In genomic region chr20:57445774-57446173, GRCh38 we compare ENCODE assay signal across 14 cellular contexts.
"Had no signal": no experiment of that assay in that cellular context is flagged by ENCODE, and none has a peak within 500 bp of the region (broad histone marks: within the 10 kb centered on the region; RNA-seq: fewer than 3 reads in every experiment).

No MANE protein-coding gene starts in this region.

- H3K36me3 ChIP-seq: breast epithelium, lower lobe of right lung, suprapubic skin, upper lobe of left lung had no signal

- DNase-seq: activated CD4-positive, CD25-positive, alpha-beta regulatory T cell treated with anti-CD3 and anti-CD28 coated beads, Interleukin-2, amount 50 U/mL, for 72 hours; activated naive CD4-positive, alpha-beta T cell; activated naive CD8-positive, alpha-beta T cell treated with anti-CD3 and anti-CD28 coated beads, Interleukin-2, amount 10 ng/mL, durations not matched to agents 7 days and 5 days; anterior cingulate cortex; erythroblast; immature natural killer cell; lower lobe of right lung; stimulated activated CD4-positive, alpha-beta T cell treated with anti-CD3 and anti-CD28 coated beads, Interleukin-4, amount 100 ng/mL, for 4 hours; stimulated activated CD8-positive, alpha-beta memory T cell treated with anti-CD3 and anti-CD28 coated beads, Interleukin-4, amount 100 ng/mL, for 48 hours; stimulated activated naive CD4-positive, alpha-beta T cell treated with Interleukin-2 at 50 U/mL for 16 hours; upper lobe of left lung had no signal

- H3K9me3 ChIP-seq: breast epithelium, lower lobe of right lung, suprapubic skin, upper lobe of left lung had no signal

- ATAC-seq: lower lobe of right lung had no signal

- H3K4me3 ChIP-seq: breast epithelium, lower lobe of right lung, smooth muscle cell, suprapubic skin, upper lobe of left lung had no signal

- H3K27ac ChIP-seq: breast epithelium, lower lobe of right lung, suprapubic skin, upper lobe of left lung had no signal

- H3K27me3 ChIP-seq: upper lobe of left lung had no signal
